9 cellular contexts compared by ENCODE assay signal in the genomic region with DNA sequence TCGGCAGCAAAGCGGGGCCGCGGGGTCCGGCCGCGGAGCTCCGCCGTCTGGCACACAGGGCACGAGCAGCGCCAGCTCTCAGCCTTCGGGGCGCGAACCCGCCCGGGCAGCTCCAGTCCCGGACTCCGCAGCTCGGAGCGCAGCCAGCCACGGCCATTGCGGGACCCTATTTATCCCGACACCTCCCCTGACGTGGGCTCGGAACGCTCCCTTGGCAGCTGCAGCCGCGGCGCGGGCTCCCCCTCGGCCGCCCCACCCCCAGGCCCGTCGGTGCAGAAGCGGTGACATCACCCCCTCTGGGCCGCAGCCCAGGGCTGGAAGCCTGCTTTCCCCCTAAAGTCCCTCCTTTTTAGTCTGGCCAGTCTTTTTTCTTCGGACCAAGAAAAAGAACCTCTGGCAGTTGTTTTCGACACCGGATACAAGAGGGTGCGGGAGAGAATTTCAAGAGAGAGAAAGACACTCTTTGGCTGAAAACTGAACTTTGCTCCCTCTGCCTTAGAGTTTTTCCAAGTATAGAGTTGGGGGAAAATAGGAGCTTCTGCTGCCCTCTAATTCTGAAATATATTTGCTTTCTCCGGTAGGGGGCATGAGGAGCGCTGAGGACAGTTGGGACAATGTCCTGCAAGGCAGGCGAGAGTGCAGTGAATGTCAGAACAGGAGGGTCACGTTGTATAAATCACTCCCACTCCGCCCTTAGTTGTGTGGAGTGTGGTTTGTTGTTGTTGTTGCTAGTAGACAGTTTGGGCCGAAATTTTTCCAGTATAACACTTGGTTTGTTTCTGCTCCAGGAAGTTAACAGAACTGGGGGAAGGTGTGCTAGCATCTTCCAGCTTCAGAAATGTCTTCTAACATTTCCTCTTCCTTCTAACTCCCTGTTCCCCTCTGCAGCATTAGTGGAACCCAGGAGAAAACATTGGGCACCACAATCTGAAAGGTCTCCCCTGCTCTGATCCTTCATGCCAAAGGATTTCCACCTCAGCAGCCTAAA. TPM values are rescaled to one million over a fixed set of nuclear protein-coding genes. Genes with fewer than 3 reads are reported as not detected.
A peak's percentile ranks its signal among the peaks of the same experiment; 100 is the strongest.
DNase-seq lines count a peak whose midpoint lies in the region; ATAC-seq and TF ChIP-seq lines count a peak whose summit lies in the region.
"Had no signal": no experiment of that assay in that cellular context is flagged by ENCODE, and none has a peak within 500 bp of the region (broad histone marks: within the 10 kb centered on the region; RNA-seq: fewer than 3 reads in every experiment).

A gene (minus strand): TSS at position 145 of the 988 bp plus-strand sequence. CDS start 280 bp downstream, outside the sequence.

- peak; percentile 66 to 79 for TF ChIP-seq CTCF in GM23338 (conservative IDR thresholded peaks at IDR 0.05; ENCODE audit: low read depth in 2 of 2)
- peak; percentile 79 for TF ChIP-seq CTCF in activated CD8-positive, alpha-beta T cell treated with anti-CD3 and anti-CD28 coated beads for 36 hours (IDR thresholded peaks at IDR 0.05)

- 0 out of 2 replicates have a peak, but pooled peaks cover under 1% of the 10 kb centered on the region for H3K79me2 ChIP-seq in GM23338 (replicated peaks; ENCODE audit: insufficient read depth)

- peaks cover 69% of the 10 kb centered on the region for H3K27me3 ChIP-seq in GM23338 (ENCODE audit: insufficient read depth)
- H3K27me3 ChIP-seq in neuron (ENCODE audit: insufficient read depth, low read length) = peaks cover 53% of the 10 kb centered on the region

- H3K9me3 Mint-ChIP-seq in GM23338 = no peaks in the 10 kb centered on the region
- no peaks in the 10 kb centered on the region for H3K9me3 Mint-ChIP-seq in activated CD8-positive, alpha-beta T cell treated with anti-CD3 and anti-CD28 coated beads for 36 hours
- H3K9me3 Mint-ChIP-seq: activated naive CD4-positive, alpha-beta T cell treated with anti-CD3 and anti-CD28 coated beads, Interleukin-2, amount 50 U/mL, for 72 hours had no signal

- peaks cover 15% of the 10 kb centered on the region for H3K4me1 Mint-ChIP-seq in GM23338
- peaks cover 18% of the 10 kb centered on the region for H3K4me1 Mint-ChIP-seq in activated CD8-positive, alpha-beta T cell treated with anti-CD3 and anti-CD28 coated beads for 36 hours (ENCODE audit: low read depth)

- H3K9me3 ChIP-seq in neuron (ENCODE audit: low read length) = no peaks in the 10 kb centered on the region

- POLR2A ChIA-PET in activated CD8-positive, alpha-beta T cell treated with anti-CD3 and anti-CD28 coated beads for 36 hours (lab: Charles Lee) = interaction anchor here (1.1 kb wide), 1 partner anchor 753 kb away, joined by 3 read pairs; no protein-coding TSS in a partner anchor

- peak within 1 kb of the TSS; percentile 74 for H3K4me3 Mint-ChIP-seq in GM23338
- H3K4me3 Mint-ChIP-seq in activated CD8-positive, alpha-beta T cell treated with anti-CD3 and anti-CD28 coated beads for 36 hours = peak within 1 kb of the TSS; percentile 58

- H3K4me1 ChIP-seq in GM23338 (ENCODE audit: insufficient read depth) = peaks cover 6% of the 10 kb centered on the region; the same call in 1 of the 2 replicates
- H3K4me1 ChIP-seq in neuron (ENCODE audit: insufficient read depth, low read length) = peaks cover 6% of the 10 kb centered on the region

- DNase-seq in ELF-1 (ENCODE audit: low read depth, low spot score) = peak; percentile 70
- DNase-seq in GM23338 (ENCODE audit: low spot score) = peak; percentile 84
- peak; percentile 45 for DNase-seq in NCI-H1105 (lab: John Stamatoyannopoulos, UW)
- peak; percentile 19 for DNase-seq in activated CD8-positive, alpha-beta T cell treated with anti-CD3 and anti-CD28 coated beads for 36 hours
- DNase-seq in glomerular endothelial cell (ENCODE audit: extremely low read depth, low read depth, low spot score) = peak; percentile 25
- DNase-seq in NCI-H146 treated with DMSO at 0.1 percent for 48 hours (lab: John Stamatoyannopoulos, UW; ENCODE audit: unreplicated experiment) = no peak

- H3K9me2 ChIP-seq in GM23338 (ENCODE audit: insufficient read depth) = 0 out of 2 replicates have a peak, but pooled peaks cover 5% of the 10 kb centered on the region

- no peaks in the 10 kb centered on the region for H3K36me3 Mint-ChIP-seq in GM23338 (ENCODE audit: low read depth)
- no peaks in the 10 kb centered on the region for H3K36me3 Mint-ChIP-seq in activated CD8-positive, alpha-beta T cell treated with anti-CD3 and anti-CD28 coated beads for 36 hours (ENCODE audit: low read depth)

- H4K20me1 ChIP-seq in GM23338 (replicated peaks; ENCODE audit: insufficient read depth) = 0 out of 2 replicates have a peak, but pooled peaks cover 4% of the 10 kb centered on the region

- peak within 1 kb of the TSS; percentile 98 for H2AFZ ChIP-seq in GM23338
- H2AFZ ChIP-seq in neuron (ENCODE audit: low read depth, low read length) = peak within 1 kb of the TSS; percentile 35

- ATAC-seq in GM23338 (peak; percentile 52), GM21717 (IDR thresholded peaks at IDR 0.05; ENCODE audit: unreplicated experiment) (no peak)
- ATAC-seq in activated CD8-positive, alpha-beta T cell treated with anti-CD3 and anti-CD28 coated beads for 36 hours = no peak

- no peak within 1 kb of the TSS for H3K27ac Mint-ChIP-seq in GM23338
- no peak within 1 kb of the TSS for H3K27ac Mint-ChIP-seq in activated CD8-positive, alpha-beta T cell treated with anti-CD3 and anti-CD28 coated beads for 36 hours
- H3K27ac Mint-ChIP-seq: activated naive CD4-positive, alpha-beta T cell treated with anti-CD3 and anti-CD28 coated beads, Interleukin-2, amount 50 U/mL, for 72 hours had no signal

- peaks cover 47% of the 10 kb centered on the region for H3K27me3 Mint-ChIP-seq in GM23338 (ENCODE audit: insufficient read depth, low read depth, poor library complexity)
- H3K27me3 Mint-ChIP-seq in activated CD8-positive, alpha-beta T cell treated with anti-CD3 and anti-CD28 coated beads for 36 hours = peaks cover 68% of the 10 kb centered on the region

- intact Hi-C loops in activated CD8-positive, alpha-beta T cell treated with anti-CD3 and anti-CD28 coated beads for 36 hours (cut with micrococcal nuclease) = no loop called here

- peak within 1 kb of the TSS; percentile 68 for H3K4me3 ChIP-seq in GM23338
- peak within 1 kb of the TSS; percentile 39 for H3K4me3 ChIP-seq in neuron (ENCODE audit: low read length)

- no peak within 1 kb of the TSS for H3K27ac ChIP-seq in GM23338 (ENCODE audit: low read depth)

- CTCF ChIA-PET in activated CD8-positive, alpha-beta T cell treated with anti-CD3 and anti-CD28 coated beads for 36 hours (lab: Charles Lee) = interaction anchor here (0.6 to 4.7 kb wide), 17 partner anchors 7 to 553 kb away, joined by 3 to 25 read pairs (median 5); no protein-coding TSS in a partner anchor

- H3K4me2 ChIP-seq in GM23338 = peak within 1 kb of the TSS; percentile 82

- H3F3A ChIP-seq in GM23338 (replicated peaks; ENCODE audit: low read depth) = no peaks in the 10 kb centered on the region

- H3K36me3 ChIP-seq in GM23338 (ENCODE audit: insufficient read depth) = no peaks in the 10 kb centered on the region
- no peaks in the 10 kb centered on the region for H3K36me3 ChIP-seq in neuron (ENCODE audit: insufficient read depth, low read length)

TF ChIP-seq in GM23338, 12 proteins besides CTCF, POLR2A, EP300 and RAD21:
- TF ChIP-seq, protein P1, sequence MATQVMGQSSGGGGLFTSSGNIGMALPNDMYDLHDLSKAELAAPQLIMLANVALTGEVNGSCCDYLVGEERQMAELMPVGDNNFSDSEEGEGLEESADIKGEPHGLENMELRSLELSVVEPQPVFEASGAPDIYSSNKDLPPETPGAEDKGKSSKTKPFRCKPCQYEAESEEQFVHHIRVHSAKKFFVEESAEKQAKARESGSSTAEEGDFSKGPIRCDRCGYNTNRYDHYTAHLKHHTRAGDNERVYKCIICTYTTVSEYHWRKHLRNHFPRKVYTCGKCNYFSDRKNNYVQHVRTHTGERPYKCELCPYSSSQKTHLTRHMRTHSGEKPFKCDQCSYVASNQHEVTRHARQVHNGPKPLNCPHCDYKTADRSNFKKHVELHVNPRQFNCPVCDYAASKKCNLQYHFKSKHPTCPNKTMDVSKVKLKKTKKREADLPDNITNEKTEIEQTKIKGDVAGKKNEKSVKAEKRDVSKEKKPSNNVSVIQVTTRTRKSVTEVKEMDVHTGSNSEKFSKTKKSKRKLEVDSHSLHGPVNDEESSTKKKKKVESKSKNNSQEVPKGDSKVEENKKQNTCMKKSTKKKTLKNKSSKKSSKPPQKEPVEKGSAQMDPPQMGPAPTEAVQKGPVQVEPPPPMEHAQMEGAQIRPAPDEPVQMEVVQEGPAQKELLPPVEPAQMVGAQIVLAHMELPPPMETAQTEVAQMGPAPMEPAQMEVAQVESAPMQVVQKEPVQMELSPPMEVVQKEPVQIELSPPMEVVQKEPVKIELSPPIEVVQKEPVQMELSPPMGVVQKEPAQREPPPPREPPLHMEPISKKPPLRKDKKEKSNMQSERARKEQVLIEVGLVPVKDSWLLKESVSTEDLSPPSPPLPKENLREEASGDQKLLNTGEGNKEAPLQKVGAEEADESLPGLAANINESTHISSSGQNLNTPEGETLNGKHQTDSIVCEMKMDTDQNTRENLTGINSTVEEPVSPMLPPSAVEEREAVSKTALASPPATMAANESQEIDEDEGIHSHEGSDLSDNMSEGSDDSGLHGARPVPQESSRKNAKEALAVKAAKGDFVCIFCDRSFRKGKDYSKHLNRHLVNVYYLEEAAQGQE (IDR thresholded peaks at IDR 0.05; ENCODE audit: unreplicated experiment) = no peak
- TF ChIP-seq CREB1 (CRISPR knock-in tag; IDR thresholded peaks at IDR 0.05; ENCODE audit: low read depth) = peak; percentile 35

RNA-seq across cellular contexts. Expression of the gene that starts here (rescaled TPM):
- total RNA-seq in GM23338 (2014; rRNA removed; shearing (Covaris generic)) = not detected in 2 replicates
- polyA plus RNA-seq in GM23338 (2016; fragmentation: Nextera tagmentation; extraction: Ambion mirVana) = not detected in 2 replicates
- total RNA-seq in activated CD8-positive, alpha-beta T cell treated with anti-CD3 and anti-CD28 coated beads for 36 hours = not detected
- total RNA-seq in glomerular endothelial cell = 0.39 TPM in 1 of 2 replicates, not detected in the other
- total RNA-seq: activated naive CD4-positive, alpha-beta T cell treated with anti-CD3 and anti-CD28 coated beads, Interleukin-2, amount 50 U/mL, for 72 hours had no signal

Comparison
In these comparisons a context has a peak if more than half of its experiments do, and no peak if none do; other contexts are left out.
1. Peak in DNase-seq, ATAC-seq, H3K4me3 ChIP-seq and H3K4me2 ChIP-seq in GM23338; RNA of the gene not detected or under 1 TPM.
2. Peak in DNase-seq in activated CD8-positive, alpha-beta T cell treated with anti-CD3 and anti-CD28 coated beads for 36 hours; RNA of the gene not detected or under 1 TPM.
3. Peak in DNase-seq in glomerular endothelial cell; RNA of the gene not detected or under 1 TPM.